7 cellular contexts compared by ENCODE assay signal in the genomic region with DNA sequence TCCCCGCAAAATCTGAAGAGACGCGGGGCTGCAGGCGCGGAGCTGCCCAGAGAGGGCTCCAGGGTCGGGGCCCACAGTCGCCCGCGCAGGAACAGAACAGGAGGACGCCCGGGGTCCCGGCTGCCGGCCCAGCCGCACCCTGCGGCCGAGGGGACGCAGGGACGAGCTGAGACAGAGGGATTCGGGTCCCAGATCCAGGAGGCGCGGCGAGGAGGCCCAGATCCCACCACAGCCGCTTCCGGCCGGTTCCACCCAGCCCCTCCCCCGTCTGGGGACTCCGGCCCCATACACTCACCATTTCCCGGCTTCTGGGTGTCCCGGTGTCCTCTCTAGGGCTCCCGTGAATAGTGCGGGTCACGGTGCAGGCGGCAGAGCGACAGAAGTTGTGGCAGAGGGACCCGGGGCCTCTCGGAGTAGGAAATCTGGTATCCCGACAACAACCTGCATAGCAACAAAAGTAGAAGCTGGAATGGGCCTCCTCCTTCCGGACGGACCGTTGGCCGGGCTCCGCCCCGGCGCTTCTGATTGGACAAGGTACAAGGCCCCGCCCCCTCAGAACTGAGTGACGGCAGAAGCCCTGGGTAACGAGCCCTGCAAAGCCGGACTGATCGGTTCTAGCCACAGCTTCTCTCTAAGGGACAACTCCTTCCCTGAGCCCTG.
A peak's percentile ranks its signal among the peaks of the same experiment; 100 is the strongest.
DNase-seq lines count a peak whose midpoint lies in the region; ATAC-seq lines count a peak whose summit lies in the region.

A gene (minus strand): TSS at position 466 of the 660 bp plus-strand sequence. CDS start 168 bp downstream, at position 298.

- H3K27ac ChIP-seq in iPS-18a (ENCODE audit: low read length): peak within 1 kb of the TSS; percentile 49

- H3K27me3 ChIP-seq in iPS-18a (ENCODE audit: control insufficient read depth, insufficient read depth, low read length): no peaks in the 10 kb centered on the region

- peaks cover 7% of the 10 kb centered on the region for H3K4me1 ChIP-seq in iPS-18a (ENCODE audit: control insufficient read depth, low read depth, low read length)

- H3K9ac ChIP-seq in iPS-18a (ENCODE audit: low read length): peak within 1 kb of the TSS; percentile 85

- DNase-seq in NCI-H2107 (lab: John Stamatoyannopoulos, UW) (peak; percentile 86), UCSD-AML1 (lab: John Stamatoyannopoulos, UW; ENCODE audit: unreplicated experiment) (peak; percentile 83), brain pericyte (ENCODE audit: low read depth, low spot score) (peak; percentile 61), skeletal muscle cell (ENCODE audit: low read depth) (peak; percentile 56)

- H3K4me3 ChIP-seq in iPS-18a (ENCODE audit: low read length) (peak within 1 kb of the TSS; percentile 75), skeletal muscle cell (ENCODE audit: low read depth, low read length) (peak within 1 kb of the TSS; percentile 84)

- peak; percentile 95 for ATAC-seq in GM18511 (IDR thresholded peaks at IDR 0.05; ENCODE audit: unreplicated experiment)
- peak; percentile 83 for ATAC-seq in HG02973 (IDR thresholded peaks at IDR 0.05; ENCODE audit: unreplicated experiment)

- H3K36me3 ChIP-seq in iPS-18a (ENCODE audit: control insufficient read depth, low read depth, low read length): peaks cover 23% of the 10 kb centered on the region

- no peaks in the 10 kb centered on the region for H3K9me3 ChIP-seq in iPS-18a (ENCODE audit: control insufficient read depth, low read depth, low read length)

Comparison
In these comparisons a context has a peak if more than half of its experiments do, and no peak if none do; other contexts are left out.
1. Peak in every context shown above with its lines: DNase-seq, ATAC-seq, H3K4me3 ChIP-seq and H3K27ac ChIP-seq.